In genomic region chr6:37125779-37126553, GRCh38 we compare ENCODE assay signal across 13 cellular contexts. TPM values are rescaled to one million over a fixed set of nuclear protein-coding genes. Genes with fewer than 3 reads are reported as not detected.
DNase-seq lines count a peak whose midpoint lies in the region; ATAC-seq and TF ChIP-seq lines count a peak whose summit lies in the region.
"Had no signal": no experiment of that assay in that cellular context is flagged by ENCODE, and none has a peak within 500 bp of the region (broad histone marks: within the 10 kb centered on the region; RNA-seq: fewer than 3 reads in every experiment).

No MANE protein-coding gene starts in this region.

- H3K36me3 ChIP-seq in left ventricle myocardium inferior (no peaks in the 10 kb centered on the region), thyroid gland (no peaks in the 10 kb centered on the region)

- peaks cover 50% of the 10 kb centered on the region for H3K4me1 Mint-ChIP-seq in brain

- intact Hi-C loops in left ventricle myocardium inferior (cut with micrococcal nuclease) = no loop called here
- intact Hi-C loops in Right ventricle myocardium superior (cut with DNase I) = no loop called here
- intact Hi-C loops in thyroid gland (cut with DNase I) = no loop called here

- 26 to 33% methylated on average over 22 of the region's 22 CpGs for WGBS in thyroid gland, 2 donors

- H3K36me3 Mint-ChIP-seq in brain = no peaks in the 10 kb centered on the region

- DNase-seq in left ventricle myocardium inferior (no peak), Right ventricle myocardium superior (no peak), kidney glomerular epithelial cell (lab: John Stamatoyannopoulos, UW) (peak; percentile 71), thyroid gland (peak; percentile 61 to 67), SIG-M5 treated with dmso at 0.1 percent for 504 hours (lab: John Stamatoyannopoulos, UW; ENCODE audit: unreplicated experiment) (no peak)
- no peak for DNase-seq in stimulated activated CD4-positive, alpha-beta T cell treated with anti-CD3 and anti-CD28 coated beads, Interleukin-15, amount 100 ng/mL, for 24 hours
- DNase-seq: activated CD4-positive, alpha-beta T cell treated with anti-CD3 and anti-CD28 coated beads, Interleukin-2, amount 50 U/mL, for 48 hours; HCEC 1CT; left cardiac atrium; NCI-H345 had no signal

- H3K4me3 ChIP-seq in left ventricle myocardium inferior (no peak overlapping the region), thyroid gland (replicated peaks in 1 of 3) (no peak overlapping the region)

- peak overlapping the region; percentile 65 to 87 (median 86) for H3K27ac Mint-ChIP-seq in brain

- TF ChIP-seq CTCF in left ventricle myocardium inferior (IDR thresholded peaks at IDR 0.05; ENCODE audit: borderline replicate concordance) = no peak
- no peak for TF ChIP-seq CTCF in brain (conservative IDR thresholded peaks at IDR 0.05)
- no peak for TF ChIP-seq CTCF in thyroid gland (IDR thresholded peaks at IDR 0.05)

- H3K27me3 Mint-ChIP-seq in brain = peaks cover 11% of the 10 kb centered on the region

- H3K4me1 ChIP-seq in left ventricle myocardium inferior (peaks cover 45% of the 10 kb centered on the region), thyroid gland (peaks cover 14 to 40% of the 10 kb centered on the region in 2 donors)

- peak in 1 of 2 donors; percentile 64 for TF ChIP-seq POLR2A in thyroid gland (IDR thresholded peaks at IDR 0.05)

- H3K9me3 ChIP-seq in left ventricle myocardium inferior (replicated peaks) (no peaks in the 10 kb centered on the region), thyroid gland (no peaks in the 10 kb centered on the region)

- H3K27me3 ChIP-seq in left ventricle myocardium inferior (ENCODE audit: low read depth) (no peaks in the 10 kb centered on the region), thyroid gland (no peaks in the 10 kb centered on the region)

- H3K27ac ChIP-seq in left ventricle myocardium inferior (replicated peaks) = peak overlapping the region; percentile 87
- H3K27ac ChIP-seq in thyroid gland = peak overlapping the region; percentile 68 to 85 (median 75)
- H3K27ac ChIP-seq: epithelial cell of prostate had no signal

- peaks cover 0 to 3% (median 0%) of the 10 kb centered on the region in 5 experiments for H3K9me3 Mint-ChIP-seq in brain

- H3K4me3 Mint-ChIP-seq in brain = peak overlapping the region in 4 of 5 experiments; percentile 60 to 81 (median 72)

- ATAC-seq in Right ventricle myocardium superior (ENCODE audit: poor library complexity) = no peak
- ATAC-seq in HG02623 (IDR thresholded peaks at IDR 0.05; ENCODE audit: unreplicated experiment) = no peak

RNA-seq across cellular contexts. Expression of gene PIM1, which starts 44.0 kb away (rescaled TPM):
- total RNA-seq in left ventricle myocardium inferior (28.9 TPM), Right ventricle myocardium superior (28.3 TPM), thyroid gland (10 to 100 TPM; 13.1 to 54.5 (median 22.2) TPM)
- 102 TPM for polyA plus RNA-seq in brain (ENCODE audit: insufficient read depth, low read depth, low replicate concordance)

Comparison
In these comparisons a context has a peak if more than half of its experiments do, and no peak if none do; other contexts are left out.
1. DNase-seq: peak in kidney glomerular epithelial cell (single experiment) and thyroid gland (2 of 2); none in left ventricle myocardium inferior (single experiment), Right ventricle myocardium superior (single experiment), stimulated activated CD4-positive, alpha-beta T cell treated with anti-CD3 and anti-CD28 coated beads, Interleukin-15, amount 100 ng/mL, for 24 hours (single experiment) and SIG-M5 treated with dmso at 0.1 percent for 504 hours (single experiment).